24 cellular contexts compared by ENCODE assay signal in the genomic region with DNA sequence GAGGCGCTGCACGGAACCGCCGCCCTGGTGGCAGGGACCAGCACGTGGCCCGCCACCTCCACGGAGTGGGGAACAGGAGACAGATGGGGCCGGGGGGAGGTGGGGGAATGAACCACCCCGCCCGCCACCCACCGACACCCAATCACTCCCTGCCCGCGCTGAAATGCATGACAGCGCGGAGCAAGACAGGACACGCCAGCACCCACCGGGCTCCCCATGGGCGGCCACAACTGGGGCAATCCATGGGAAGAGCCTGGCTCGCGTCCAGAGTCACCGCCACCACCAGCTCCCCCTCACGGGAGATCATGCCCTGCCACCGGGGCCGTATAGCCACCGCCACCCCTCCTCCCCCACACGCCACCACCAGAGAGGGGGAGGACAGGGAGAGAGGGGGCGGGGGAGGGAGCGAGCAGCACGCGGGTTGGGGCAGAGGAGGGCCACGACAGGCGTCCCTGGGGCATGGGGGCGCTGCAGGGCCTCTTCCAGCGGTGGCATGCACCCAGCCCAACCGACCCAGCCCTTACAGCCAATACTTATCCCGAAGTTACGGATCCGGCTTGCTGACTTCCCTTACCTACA.
"Had no signal": no experiment of that assay in that cellular context is flagged by ENCODE, and none has a peak within 500 bp of the region (broad histone marks: within the 10 kb centered on the region; RNA-seq: fewer than 3 reads in every experiment).

No MANE protein-coding gene starts in this region.

- DNase-seq: cerebellar nuclear complex; dorsolateral prefrontal cortex; effector CD4-positive, alpha-beta T cell; gastrocnemius medialis; head of caudate nucleus; kidney; mucosa of descending colon; naive B cell; psoas muscle; sigmoid colon; stimulated activated CD4-positive, alpha-beta T cell treated with anti-CD3 and anti-CD28 coated beads, Interleukin-2, amount 100 ng/mL, for 24 hours; stimulated activated CD4-positive, alpha-beta T cell treated with anti-CD3 and anti-CD28 coated beads, Interleukin-4, amount 100 ng/mL, for 4 hours; stimulated activated naive B cell treated with anti-CD40 and anti-IgM and Interleukin-4, amounts not matched to agents 10 μg/mL and 1 μg/mL and 100 μg/mL, for 72 hours; substantia nigra; testis; tibial artery had no signal

- H3K9me3 ChIP-seq: gastrocnemius medialis, psoas muscle, testis, vagina had no signal

- H3K4me1 ChIP-seq: gastrocnemius medialis, psoas muscle, sigmoid colon, testis, tibial artery, vagina had no signal

- H3K27me3 ChIP-seq: gastrocnemius medialis, sigmoid colon, testis, tibial artery, vagina had no signal

- H3K36me3 Mint-ChIP-seq: memory B cell had no signal

- H3K4me1 Mint-ChIP-seq: memory B cell; mesothelial cell of epicardium; naive B cell; neural crest cell; stimulated activated naive B cell treated with anti-CD40 and anti-IgM and Interleukin-4, amounts not matched to agents 10 μg/mL and 1 μg/mL and 100 μg/mL, for 72 hours had no signal

- H3K27ac ChIP-seq: dorsolateral prefrontal cortex, gastrocnemius medialis, psoas muscle, sigmoid colon, testis, tibial artery, vagina had no signal

- H3K27me3 Mint-ChIP-seq: memory B cell; naive B cell; natural killer cell treated with Interleukin-12 subunit alpha and Interleukin-12 subunit beta and Interleukin-15 and Interleukin-18, amount 100 ng/mL, for 72 hours; stimulated activated naive B cell treated with anti-CD40 and anti-IgM and Interleukin-4, amounts not matched to agents 10 μg/mL and 1 μg/mL and 100 μg/mL, for 72 hours; type B pancreatic cell had no signal

- H3K36me3 ChIP-seq: gastrocnemius medialis, sigmoid colon, tibial artery, vagina had no signal

- ATAC-seq: gastrocnemius medialis; left lobe of liver; mucosa of descending colon; natural killer cell treated with Interleukin-12 subunit alpha and Interleukin-12 subunit beta and Interleukin-15 and Interleukin-18, amount 100 ng/mL, for 72 hours; psoas muscle; stimulated activated naive B cell treated with anti-CD40 and anti-IgM and Interleukin-4, amounts not matched to agents 10 μg/mL and 1 μg/mL and 100 μg/mL, for 72 hours had no signal

- H3K4me3 ChIP-seq: dorsolateral prefrontal cortex, gastrocnemius medialis, lung, mucosa of descending colon, psoas muscle, sigmoid colon, testis, tibial artery, vagina had no signal

- H3K4me3 Mint-ChIP-seq: memory B cell; mesothelial cell of epicardium; natural killer cell treated with Interleukin-12 subunit alpha and Interleukin-12 subunit beta and Interleukin-15 and Interleukin-18, amount 100 ng/mL, for 72 hours; neural crest cell; stimulated activated naive B cell treated with anti-CD40 and anti-IgM and Interleukin-4, amounts not matched to agents 10 μg/mL and 1 μg/mL and 100 μg/mL, for 72 hours; type B pancreatic cell had no signal

- H3K27ac Mint-ChIP-seq: memory B cell; mesothelial cell of epicardium; naive B cell; natural killer cell treated with Interleukin-12 subunit alpha and Interleukin-12 subunit beta and Interleukin-15 and Interleukin-18, amount 100 ng/mL, for 72 hours; stimulated activated naive B cell treated with anti-CD40 and anti-IgM and Interleukin-4, amounts not matched to agents 10 μg/mL and 1 μg/mL and 100 μg/mL, for 72 hours; type B pancreatic cell had no signal
